In the genomic region with DNA sequence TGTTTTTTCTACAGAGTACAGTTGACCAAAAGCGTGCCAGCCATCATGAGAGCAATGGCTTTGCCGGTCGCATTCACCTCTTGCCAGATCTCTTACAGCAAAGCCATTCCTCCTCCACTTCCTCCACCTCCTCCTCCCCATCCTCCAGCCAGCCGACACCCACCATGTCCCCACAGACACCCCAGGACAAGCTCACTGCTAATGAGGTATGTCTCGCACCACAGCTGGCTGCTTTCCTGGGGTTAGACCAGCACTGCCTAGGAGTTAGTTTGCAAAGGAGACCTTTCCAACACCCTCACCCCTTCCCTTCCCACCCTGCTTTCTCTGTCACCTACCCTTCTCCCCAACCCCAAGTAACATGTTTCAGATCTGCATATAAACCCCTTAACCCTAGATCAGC, we compare ENCODE assay signal across 17 cellular contexts.
A peak's percentile ranks its signal among the peaks of the same experiment; 100 is the strongest.
DNase-seq lines count a peak whose midpoint lies in the region; ATAC-seq, FAIRE-seq and TF ChIP-seq lines count a peak whose summit lies in the region.
"Had no signal": no experiment of that assay in that cellular context is flagged by ENCODE, and none has a peak within 500 bp of the region (broad histone marks: within the 10 kb centered on the region; RNA-seq: fewer than 3 reads in every experiment).

No MANE protein-coding gene starts in this region.

- ATAC-seq in naive thymus-derived CD4-positive, alpha-beta T cell, result no peak
- ATAC-seq in GM18858 (IDR thresholded peaks at IDR 0.05; ENCODE audit: unreplicated experiment) (no peak), HG03045 (IDR thresholded peaks at IDR 0.05; ENCODE audit: unreplicated experiment) (no peak)
- ATAC-seq: A549, Right ventricle myocardium inferior had no signal

- H3K4me2 ChIP-seq in astrocyte (ENCODE audit: low read length), result no peak overlapping the region
- H3K4me2 ChIP-seq: A549 had no signal

- H3K9me3 Mint-ChIP-seq in activated naive CD4-positive, alpha-beta T cell treated with anti-CD3 and anti-CD28 coated beads for 36 hours, result no peaks in the 10 kb centered on the region
- H3K9me3 Mint-ChIP-seq in activated naive CD4-positive, alpha-beta T cell treated with anti-CD3 and anti-CD28 coated beads, Interleukin-2, amount 10 ng/mL, durations not matched to agents 7 days and 5 days, result no peaks in the 10 kb centered on the region
- no peaks in the 10 kb centered on the region for H3K9me3 Mint-ChIP-seq in astrocyte (ENCODE audit: unreplicated experiment)
- no peaks in the 10 kb centered on the region for H3K9me3 Mint-ChIP-seq in naive thymus-derived CD4-positive, alpha-beta T cell
- H3K9me3 Mint-ChIP-seq: CD4-positive, CD25-positive, alpha-beta regulatory T cell had no signal

- FAIRE-seq in astrocyte (lab: Jason Lieb, UNC), result no peak
- FAIRE-seq: A549 had no signal

- intact Hi-C loops in activated naive CD4-positive, alpha-beta T cell treated with anti-CD3 and anti-CD28 coated beads for 36 hours (cut with micrococcal nuclease), result no loop called here
- intact Hi-C loops in naive thymus-derived CD4-positive, alpha-beta T cell (cut with micrococcal nuclease), result no loop called here

- no peaks in the 10 kb centered on the region for H3K9me3 ChIP-seq in astrocyte (ENCODE audit: insufficient read depth, low read depth, low read length)
- no peaks in the 10 kb centered on the region for H3K9me3 ChIP-seq in naive thymus-derived CD4-positive, alpha-beta T cell (ENCODE audit: control insufficient read depth in 2 of 3, low read length in 3 of 3)
- H3K9me3 ChIP-seq: A549, SJSA1 had no signal

- H3K4me1 ChIP-seq in astrocyte (ENCODE audit: insufficient read depth, low read length), result no peaks in the 10 kb centered on the region
- no peaks in the 10 kb centered on the region for H3K4me1 ChIP-seq in naive thymus-derived CD4-positive, alpha-beta T cell (ENCODE audit: control insufficient read depth in 2 of 2, insufficient read depth in 2 of 2, low read length in 2 of 2)
- H3K4me1 ChIP-seq: A549, SJSA1 had no signal

- H3K27ac ChIP-seq in astrocyte (ENCODE audit: low read depth, low read length), result no peak overlapping the region
- H3K27ac ChIP-seq in naive thymus-derived CD4-positive, alpha-beta T cell (ENCODE audit: low read depth, low read length), result no peak overlapping the region
- H3K27ac ChIP-seq: A549, SJSA1 had no signal

- no peak overlapping the region for H3K4me3 ChIP-seq in astrocyte (ENCODE audit: insufficient read depth, low read depth, low read length)
- H3K4me3 ChIP-seq in naive thymus-derived CD4-positive, alpha-beta T cell (ENCODE audit: low read length), result no peak overlapping the region
- H3K4me3 ChIP-seq: A549, SJSA1 had no signal

- no peak for DNase-seq in activated naive CD4-positive, alpha-beta T cell treated with anti-CD3 and anti-CD28 coated beads for 36 hours
- DNase-seq in activated naive CD4-positive, alpha-beta T cell treated with anti-CD3 and anti-CD28 coated beads, Interleukin-2, amount 10 ng/mL, durations not matched to agents 7 days and 5 days, result no peak
- DNase-seq in astrocyte (ENCODE audit: low read depth), result no peak
- no peak for DNase-seq in naive thymus-derived CD4-positive, alpha-beta T cell
- DNase-seq in DMS79 (lab: John Stamatoyannopoulos, UW), result no peak
- DNase-seq: CD4-positive, CD25-positive, alpha-beta regulatory T cell; HCEC 1CT; Kasumi-1; NCI-H1417 treated with DMSO at 0.1 percent for 48 hours; NCI-H187; NCI-H446; NCI-H526 treated with DMSO at 0.1 percent for 48 hours had no signal

- CTCF ChIA-PET in activated naive CD4-positive, alpha-beta T cell treated with anti-CD3 and anti-CD28 coated beads for 36 hours (lab: Charles Lee), result interaction anchor here (1.3 to 1.7 kb wide), 2 partner anchors 13 to 369 kb away, joined by 4 to 6 read pairs; no protein-coding TSS in a partner anchor
- CTCF ChIA-PET in activated naive CD4-positive, alpha-beta T cell treated with anti-CD3 and anti-CD28 coated beads, Interleukin-2, amount 10 ng/mL, durations not matched to agents 7 days and 5 days (lab: Charles Lee), result interaction anchor here (1.5 kb wide), 1 partner anchor 12 kb away, joined by 6 read pairs; no protein-coding TSS in a partner anchor
- CTCF ChIA-PET in naive thymus-derived CD4-positive, alpha-beta T cell (lab: Charles Lee), result interaction anchor here (0.7 kb wide), 1 partner anchor 65 kb away, joined by 3 read pairs; no protein-coding TSS in a partner anchor

- no peaks in the 10 kb centered on the region for H3K4me1 Mint-ChIP-seq in activated naive CD4-positive, alpha-beta T cell treated with anti-CD3 and anti-CD28 coated beads for 36 hours (ENCODE audit: low read depth)
- H3K4me1 Mint-ChIP-seq in activated naive CD4-positive, alpha-beta T cell treated with anti-CD3 and anti-CD28 coated beads, Interleukin-2, amount 10 ng/mL, durations not matched to agents 7 days and 5 days, result no peaks in the 10 kb centered on the region
- peaks cover 24% of the 10 kb centered on the region for H3K4me1 Mint-ChIP-seq in astrocyte (ENCODE audit: low read depth, unreplicated experiment)
- H3K4me1 Mint-ChIP-seq in naive thymus-derived CD4-positive, alpha-beta T cell, result peaks cover 0 to 9% (median 6%) of the 10 kb centered on the region in 7 donors

- no peak for TF ChIP-seq CTCF in astrocyte (IDR thresholded peaks at IDR 0.05; ENCODE audit: insufficient read depth, low read depth, low read length)

- H3K36me3 ChIP-seq in astrocyte (ENCODE audit: insufficient read depth, low read length), result peaks cover 72% of the 10 kb centered on the region
- H3K36me3 ChIP-seq in naive thymus-derived CD4-positive, alpha-beta T cell (ENCODE audit: control insufficient read depth in 2 of 3, insufficient read depth in 3 of 3, low read length in 3 of 3), result peaks cover 30 to 95% (median 37%) of the 10 kb centered on the region in 3 experiments

- H3K27me3 ChIP-seq in astrocyte (ENCODE audit: insufficient read depth, low read length), result no peaks in the 10 kb centered on the region
- H3K27me3 ChIP-seq in naive thymus-derived CD4-positive, alpha-beta T cell (ENCODE audit: control insufficient read depth in 2 of 2, insufficient read depth in 2 of 2, low read length in 2 of 2), result no peaks in the 10 kb centered on the region
- H3K27me3 ChIP-seq: SJSA1 had no signal

- POLR2A ChIA-PET in naive thymus-derived CD4-positive, alpha-beta T cell (lab: Charles Lee), result interaction anchor here (0.8 kb wide), 1 partner anchor 336 kb away, joined by 3 read pairs; no protein-coding TSS in a partner anchor

- H2AFZ ChIP-seq in astrocyte (ENCODE audit: low read depth, low read length), result no peak overlapping the region

- no peak overlapping the region for H3K4me3 Mint-ChIP-seq in activated naive CD4-positive, alpha-beta T cell treated with anti-CD3 and anti-CD28 coated beads for 36 hours
- H3K4me3 Mint-ChIP-seq in activated naive CD4-positive, alpha-beta T cell treated with anti-CD3 and anti-CD28 coated beads, Interleukin-2, amount 10 ng/mL, durations not matched to agents 7 days and 5 days, result no peak overlapping the region
- H3K4me3 Mint-ChIP-seq in astrocyte (ENCODE audit: unreplicated experiment), result no peak overlapping the region
- peak overlapping the region in 1 of 10 donors; percentile 1 for H3K4me3 Mint-ChIP-seq in naive thymus-derived CD4-positive, alpha-beta T cell
- H3K4me3 Mint-ChIP-seq: CD4-positive, CD25-positive, alpha-beta regulatory T cell had no signal

- no peaks in the 10 kb centered on the region for H3K27me3 Mint-ChIP-seq in activated naive CD4-positive, alpha-beta T cell treated with anti-CD3 and anti-CD28 coated beads for 36 hours (ENCODE audit: low read depth)
- H3K27me3 Mint-ChIP-seq in activated naive CD4-positive, alpha-beta T cell treated with anti-CD3 and anti-CD28 coated beads, Interleukin-2, amount 10 ng/mL, durations not matched to agents 7 days and 5 days, result no peaks in the 10 kb centered on the region
- H3K27me3 Mint-ChIP-seq in astrocyte (ENCODE audit: low read depth, unreplicated experiment), result no peaks in the 10 kb centered on the region
- no peaks in the 10 kb centered on the region for H3K27me3 Mint-ChIP-seq in naive thymus-derived CD4-positive, alpha-beta T cell
- H3K27me3 Mint-ChIP-seq: CD4-positive, CD25-positive, alpha-beta regulatory T cell had no signal

- peaks cover 46% of the 10 kb centered on the region for H3K36me3 Mint-ChIP-seq in activated naive CD4-positive, alpha-beta T cell treated with anti-CD3 and anti-CD28 coated beads for 36 hours (ENCODE audit: low read depth)
- peaks cover 76% of the 10 kb centered on the region for H3K36me3 Mint-ChIP-seq in activated naive CD4-positive, alpha-beta T cell treated with anti-CD3 and anti-CD28 coated beads, Interleukin-2, amount 10 ng/mL, durations not matched to agents 7 days and 5 days
- peaks cover 20% of the 10 kb centered on the region for H3K36me3 Mint-ChIP-seq in astrocyte (ENCODE audit: low read depth, unreplicated experiment)
- H3K36me3 Mint-ChIP-seq in naive thymus-derived CD4-positive, alpha-beta T cell, result peaks cover 27 to 76% (median 48%) of the 10 kb centered on the region in 5 donors

- peaks cover 32% of the 10 kb centered on the region for H4K20me1 ChIP-seq in astrocyte (ENCODE audit: insufficient read depth, low read length)

- H3K9ac ChIP-seq in astrocyte (ENCODE audit: low read length), result no peak overlapping the region

- peaks cover 10% of the 10 kb centered on the region for H3K79me2 ChIP-seq in astrocyte (ENCODE audit: insufficient read depth, low read length)

- peak overlapping the region; percentile 48 for H3K27ac Mint-ChIP-seq in activated naive CD4-positive, alpha-beta T cell treated with anti-CD3 and anti-CD28 coated beads for 36 hours
- H3K27ac Mint-ChIP-seq in activated naive CD4-positive, alpha-beta T cell treated with anti-CD3 and anti-CD28 coated beads, Interleukin-2, amount 10 ng/mL, durations not matched to agents 7 days and 5 days, result no peak overlapping the region
- H3K27ac Mint-ChIP-seq in astrocyte (ENCODE audit: unreplicated experiment), result peak overlapping the region; percentile 51
- H3K27ac Mint-ChIP-seq in naive thymus-derived CD4-positive, alpha-beta T cell, result peak overlapping the region in 7 of 9 donors; percentile 26 to 80 (median 67)
